Comparison of ENCODE assay signal across 1 cellular context in genomic region chr9:129400001-129400970, GRCh38.
TF ChIP-seq lines count a peak whose summit lies in the region.

No MANE protein-coding gene starts in this region.

TF ChIP-seq in HepG2, 621 proteins besides CTCF, POLR2A, EP300 and RAD21:
- TF ChIP-seq, protein P1, sequence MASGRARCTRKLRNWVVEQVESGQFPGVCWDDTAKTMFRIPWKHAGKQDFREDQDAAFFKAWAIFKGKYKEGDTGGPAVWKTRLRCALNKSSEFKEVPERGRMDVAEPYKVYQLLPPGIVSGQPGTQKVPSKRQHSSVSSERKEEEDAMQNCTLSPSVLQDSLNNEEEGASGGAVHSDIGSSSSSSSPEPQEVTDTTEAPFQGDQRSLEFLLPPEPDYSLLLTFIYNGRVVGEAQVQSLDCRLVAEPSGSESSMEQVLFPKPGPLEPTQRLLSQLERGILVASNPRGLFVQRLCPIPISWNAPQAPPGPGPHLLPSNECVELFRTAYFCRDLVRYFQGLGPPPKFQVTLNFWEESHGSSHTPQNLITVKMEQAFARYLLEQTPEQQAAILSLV (CRISPR knock-in tag; IDR thresholded peaks at IDR 0.05; ENCODE audit: borderline replicate concordance), result peak; percentile 22; the same call in 1 of the 2 replicates
- TF ChIP-seq SMARCE1 (IDR thresholded peaks at IDR 0.05; ENCODE audit: borderline replicate concordance), result no peak
- TF ChIP-seq, protein P2, sequence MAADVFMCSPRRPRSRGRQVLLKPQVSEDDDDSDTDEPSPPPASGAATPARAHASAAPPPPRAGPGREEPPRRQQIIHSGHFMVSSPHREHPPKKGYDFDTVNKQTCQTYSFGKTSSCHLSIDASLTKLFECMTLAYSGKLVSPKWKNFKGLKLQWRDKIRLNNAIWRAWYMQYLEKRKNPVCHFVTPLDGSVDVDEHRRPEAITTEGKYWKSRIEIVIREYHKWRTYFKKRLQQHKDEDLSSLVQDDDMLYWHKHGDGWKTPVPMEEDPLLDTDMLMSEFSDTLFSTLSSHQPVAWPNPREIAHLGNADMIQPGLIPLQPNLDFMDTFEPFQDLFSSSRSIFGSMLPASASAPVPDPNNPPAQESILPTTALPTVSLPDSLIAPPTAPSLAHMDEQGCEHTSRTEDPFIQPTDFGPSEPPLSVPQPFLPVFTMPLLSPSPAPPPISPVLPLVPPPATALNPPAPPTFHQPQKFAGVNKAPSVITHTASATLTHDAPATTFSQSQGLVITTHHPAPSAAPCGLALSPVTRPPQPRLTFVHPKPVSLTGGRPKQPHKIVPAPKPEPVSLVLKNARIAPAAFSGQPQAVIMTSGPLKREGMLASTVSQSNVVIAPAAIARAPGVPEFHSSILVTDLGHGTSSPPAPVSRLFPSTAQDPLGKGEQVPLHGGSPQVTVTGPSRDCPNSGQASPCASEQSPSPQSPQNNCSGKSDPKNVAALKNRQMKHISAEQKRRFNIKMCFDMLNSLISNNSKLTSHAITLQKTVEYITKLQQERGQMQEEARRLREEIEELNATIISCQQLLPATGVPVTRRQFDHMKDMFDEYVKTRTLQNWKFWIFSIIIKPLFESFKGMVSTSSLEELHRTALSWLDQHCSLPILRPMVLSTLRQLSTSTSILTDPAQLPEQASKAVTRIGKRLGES (CRISPR knock-in tag; IDR thresholded peaks at IDR 0.05; ENCODE audit: borderline replicate concordance), result no peak
- TF ChIP-seq SIX1 (CRISPR knock-in tag; IDR thresholded peaks at IDR 0.05; ENCODE audit: borderline replicate concordance), result no peak
- TF ChIP-seq ZFP1 (CRISPR knock-in tag; IDR thresholded peaks at IDR 0.05), result no peak
- TF ChIP-seq PRPF4 (IDR thresholded peaks at IDR 0.05; ENCODE audit: low read depth, low read length, poor library complexity, severe bottlenecking), result no peak
- no peak for TF ChIP-seq ZFP62 (CRISPR knock-in tag; IDR thresholded peaks at IDR 0.05)
- TF ChIP-seq PHF21A (CRISPR knock-in tag; IDR thresholded peaks at IDR 0.05), result no peak
- peak; percentile 99 for TF ChIP-seq ZSCAN25 (CRISPR knock-in tag; IDR thresholded peaks at IDR 0.05)
- TF ChIP-seq, protein P3, sequence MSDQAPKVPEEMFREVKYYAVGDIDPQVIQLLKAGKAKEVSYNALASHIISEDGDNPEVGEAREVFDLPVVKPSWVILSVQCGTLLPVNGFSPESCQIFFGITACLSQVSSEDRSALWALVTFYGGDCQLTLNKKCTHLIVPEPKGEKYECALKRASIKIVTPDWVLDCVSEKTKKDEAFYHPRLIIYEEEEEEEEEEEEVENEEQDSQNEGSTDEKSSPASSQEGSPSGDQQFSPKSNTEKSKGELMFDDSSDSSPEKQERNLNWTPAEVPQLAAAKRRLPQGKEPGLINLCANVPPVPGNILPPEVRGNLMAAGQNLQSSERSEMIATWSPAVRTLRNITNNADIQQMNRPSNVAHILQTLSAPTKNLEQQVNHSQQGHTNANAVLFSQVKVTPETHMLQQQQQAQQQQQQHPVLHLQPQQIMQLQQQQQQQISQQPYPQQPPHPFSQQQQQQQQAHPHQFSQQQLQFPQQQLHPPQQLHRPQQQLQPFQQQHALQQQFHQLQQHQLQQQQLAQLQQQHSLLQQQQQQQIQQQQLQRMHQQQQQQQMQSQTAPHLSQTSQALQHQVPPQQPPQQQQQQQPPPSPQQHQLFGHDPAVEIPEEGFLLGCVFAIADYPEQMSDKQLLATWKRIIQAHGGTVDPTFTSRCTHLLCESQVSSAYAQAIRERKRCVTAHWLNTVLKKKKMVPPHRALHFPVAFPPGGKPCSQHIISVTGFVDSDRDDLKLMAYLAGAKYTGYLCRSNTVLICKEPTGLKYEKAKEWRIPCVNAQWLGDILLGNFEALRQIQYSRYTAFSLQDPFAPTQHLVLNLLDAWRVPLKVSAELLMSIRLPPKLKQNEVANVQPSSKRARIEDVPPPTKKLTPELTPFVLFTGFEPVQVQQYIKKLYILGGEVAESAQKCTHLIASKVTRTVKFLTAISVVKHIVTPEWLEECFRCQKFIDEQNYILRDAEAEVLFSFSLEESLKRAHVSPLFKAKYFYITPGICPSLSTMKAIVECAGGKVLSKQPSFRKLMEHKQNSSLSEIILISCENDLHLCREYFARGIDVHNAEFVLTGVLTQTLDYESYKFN (CRISPR knock-in tag; conservative IDR thresholded peaks at IDR 0.05), result 0 out of 2 replicates have a peak, but pooled peaks have one; percentile 16
- no peak for TF ChIP-seq ZGPAT (CRISPR knock-in tag; IDR thresholded peaks at IDR 0.05)
- no peak for TF ChIP-seq RXRA (CRISPR knock-in tag; IDR thresholded peaks at IDR 0.05)
- TF ChIP-seq, protein P4, sequence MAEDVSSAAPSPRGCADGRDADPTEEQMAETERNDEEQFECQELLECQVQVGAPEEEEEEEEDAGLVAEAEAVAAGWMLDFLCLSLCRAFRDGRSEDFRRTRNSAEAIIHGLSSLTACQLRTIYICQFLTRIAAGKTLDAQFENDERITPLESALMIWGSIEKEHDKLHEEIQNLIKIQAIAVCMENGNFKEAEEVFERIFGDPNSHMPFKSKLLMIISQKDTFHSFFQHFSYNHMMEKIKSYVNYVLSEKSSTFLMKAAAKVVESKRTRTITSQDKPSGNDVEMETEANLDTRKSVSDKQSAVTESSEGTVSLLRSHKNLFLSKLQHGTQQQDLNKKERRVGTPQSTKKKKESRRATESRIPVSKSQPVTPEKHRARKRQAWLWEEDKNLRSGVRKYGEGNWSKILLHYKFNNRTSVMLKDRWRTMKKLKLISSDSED (CRISPR knock-in tag; IDR thresholded peaks at IDR 0.05), result no peak
- peak; percentile 32; the same call in 1 of the 2 replicates for TF ChIP-seq RARA (CRISPR knock-in tag; IDR thresholded peaks at IDR 0.05)
- 0 out of 2 replicates have a peak, but pooled peaks have one; percentile 40 for TF ChIP-seq HNRNPL (IDR thresholded peaks at IDR 0.05; ENCODE audit: low read depth, low read length)
- no peak for TF ChIP-seq MTA1 (CRISPR knock-in tag; IDR thresholded peaks at IDR 0.05; ENCODE audit: borderline replicate concordance)
- no peak for TF ChIP-seq MAFF (IDR thresholded peaks at IDR 0.05; ENCODE audit: low read depth, low read length)
- no peak for TF ChIP-seq AGO1 (IDR thresholded peaks at IDR 0.05; ENCODE audit: low read depth, low read length, poor library complexity, severe bottlenecking)
- TF ChIP-seq GLMP (CRISPR knock-in tag; IDR thresholded peaks at IDR 0.05; ENCODE audit: borderline replicate concordance), result no peak
- TF ChIP-seq, protein P5, sequence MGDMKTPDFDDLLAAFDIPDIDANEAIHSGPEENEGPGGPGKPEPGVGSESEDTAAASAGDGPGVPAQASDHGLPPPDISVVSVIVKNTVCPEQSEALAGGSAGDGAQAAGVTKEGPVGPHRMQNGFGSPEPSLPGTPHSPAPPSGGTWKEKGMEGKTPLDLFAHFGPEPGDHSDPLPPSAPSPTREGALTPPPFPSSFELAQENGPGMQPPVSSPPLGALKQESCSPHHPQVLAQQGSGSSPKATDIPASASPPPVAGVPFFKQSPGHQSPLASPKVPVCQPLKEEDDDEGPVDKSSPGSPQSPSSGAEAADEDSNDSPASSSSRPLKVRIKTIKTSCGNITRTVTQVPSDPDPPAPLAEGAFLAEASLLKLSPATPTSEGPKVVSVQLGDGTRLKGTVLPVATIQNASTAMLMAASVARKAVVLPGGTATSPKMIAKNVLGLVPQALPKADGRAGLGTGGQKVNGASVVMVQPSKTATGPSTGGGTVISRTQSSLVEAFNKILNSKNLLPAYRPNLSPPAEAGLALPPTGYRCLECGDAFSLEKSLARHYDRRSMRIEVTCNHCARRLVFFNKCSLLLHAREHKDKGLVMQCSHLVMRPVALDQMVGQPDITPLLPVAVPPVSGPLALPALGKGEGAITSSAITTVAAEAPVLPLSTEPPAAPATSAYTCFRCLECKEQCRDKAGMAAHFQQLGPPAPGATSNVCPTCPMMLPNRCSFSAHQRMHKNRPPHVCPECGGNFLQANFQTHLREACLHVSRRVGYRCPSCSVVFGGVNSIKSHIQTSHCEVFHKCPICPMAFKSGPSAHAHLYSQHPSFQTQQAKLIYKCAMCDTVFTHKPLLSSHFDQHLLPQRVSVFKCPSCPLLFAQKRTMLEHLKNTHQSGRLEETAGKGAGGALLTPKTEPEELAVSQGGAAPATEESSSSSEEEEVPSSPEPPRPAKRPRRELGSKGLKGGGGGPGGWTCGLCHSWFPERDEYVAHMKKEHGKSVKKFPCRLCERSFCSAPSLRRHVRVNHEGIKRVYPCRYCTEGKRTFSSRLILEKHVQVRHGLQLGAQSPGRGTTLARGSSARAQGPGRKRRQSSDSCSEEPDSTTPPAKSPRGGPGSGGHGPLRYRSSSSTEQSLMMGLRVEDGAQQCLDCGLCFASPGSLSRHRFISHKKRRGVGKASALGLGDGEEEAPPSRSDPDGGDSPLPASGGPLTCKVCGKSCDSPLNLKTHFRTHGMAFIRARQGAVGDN (CRISPR knock-in tag; IDR thresholded peaks at IDR 0.05), result peak; percentile 58
- peak; percentile 47; the same call in 1 of the 2 replicates for TF ChIP-seq SPEN (CRISPR knock-in tag; IDR thresholded peaks at IDR 0.05; ENCODE audit: low read depth)
- TF ChIP-seq ZBTB38 (CRISPR knock-in tag; IDR thresholded peaks at IDR 0.05), result peak; percentile 64
- no peak for TF ChIP-seq NR2F6 (IDR thresholded peaks at IDR 0.05)
- TF ChIP-seq NR2F6 (CRISPR knock-in tag; IDR thresholded peaks at IDR 0.05), result 0 out of 2 replicates have a peak, but pooled peaks have one; percentile 36
- no peak for TF ChIP-seq ZNF44 (CRISPR knock-in tag; IDR thresholded peaks at IDR 0.05)
- TF ChIP-seq ZNF451 (CRISPR knock-in tag; IDR thresholded peaks at IDR 0.05), result no peak
- no peak for TF ChIP-seq HBP1 (CRISPR knock-in tag; IDR thresholded peaks at IDR 0.05; ENCODE audit: low read depth)
